Comparison of ENCODE assay signal across 1 cellular context in genomic region chr6:7461416-7461815, GRCh38.
TF ChIP-seq lines count a peak whose summit lies in the region.

No MANE protein-coding gene starts in this region.

TF ChIP-seq in SK-N-SH treated with all-trans-retinoic acid at 6 μM for 48 hours, 23 proteins besides CTCF, POLR2A, EP300 and RAD21 (continued from another document):
- no peak for TF ChIP-seq CREB5 (CRISPR knock-in tag; IDR thresholded peaks at IDR 0.05; ENCODE audit: low read depth)
- TF ChIP-seq CSRNP3 (CRISPR knock-in tag; IDR thresholded peaks at IDR 0.05): no peak
- no peak for TF ChIP-seq RARB (CRISPR knock-in tag; IDR thresholded peaks at IDR 0.05)
- TF ChIP-seq TOX (CRISPR knock-in tag; IDR thresholded peaks at IDR 0.05; ENCODE audit: borderline replicate concordance): no peak
- TF ChIP-seq ZNF70 (CRISPR knock-in tag; IDR thresholded peaks at IDR 0.05): no peak
- no peak for TF ChIP-seq POU6F1 (CRISPR knock-in tag; IDR thresholded peaks at IDR 0.05; ENCODE audit: borderline replicate concordance, low read depth)
- TF ChIP-seq GLIS3 (CRISPR knock-in tag; IDR thresholded peaks at IDR 0.05): no peak
- no peak for TF ChIP-seq TCF4 (CRISPR knock-in tag; IDR thresholded peaks at IDR 0.05; ENCODE audit: borderline replicate concordance)
- no peak for TF ChIP-seq ZC3H10 (CRISPR knock-in tag; IDR thresholded peaks at IDR 0.05)
- no peak for TF ChIP-seq SNAI2 (CRISPR knock-in tag; IDR thresholded peaks at IDR 0.05)
- no peak for TF ChIP-seq ESRRG (CRISPR knock-in tag; IDR thresholded peaks at IDR 0.05)
- no peak for TF ChIP-seq PATZ1 (CRISPR knock-in tag; IDR thresholded peaks at IDR 0.05; ENCODE audit: borderline replicate concordance)
- no peak for TF ChIP-seq PPARA (CRISPR knock-in tag; IDR thresholded peaks at IDR 0.05; ENCODE audit: borderline replicate concordance)
- no peak for TF ChIP-seq TSHZ2 (CRISPR knock-in tag; IDR thresholded peaks at IDR 0.05)
